8 cellular contexts compared by ENCODE assay signal in the genomic region with DNA sequence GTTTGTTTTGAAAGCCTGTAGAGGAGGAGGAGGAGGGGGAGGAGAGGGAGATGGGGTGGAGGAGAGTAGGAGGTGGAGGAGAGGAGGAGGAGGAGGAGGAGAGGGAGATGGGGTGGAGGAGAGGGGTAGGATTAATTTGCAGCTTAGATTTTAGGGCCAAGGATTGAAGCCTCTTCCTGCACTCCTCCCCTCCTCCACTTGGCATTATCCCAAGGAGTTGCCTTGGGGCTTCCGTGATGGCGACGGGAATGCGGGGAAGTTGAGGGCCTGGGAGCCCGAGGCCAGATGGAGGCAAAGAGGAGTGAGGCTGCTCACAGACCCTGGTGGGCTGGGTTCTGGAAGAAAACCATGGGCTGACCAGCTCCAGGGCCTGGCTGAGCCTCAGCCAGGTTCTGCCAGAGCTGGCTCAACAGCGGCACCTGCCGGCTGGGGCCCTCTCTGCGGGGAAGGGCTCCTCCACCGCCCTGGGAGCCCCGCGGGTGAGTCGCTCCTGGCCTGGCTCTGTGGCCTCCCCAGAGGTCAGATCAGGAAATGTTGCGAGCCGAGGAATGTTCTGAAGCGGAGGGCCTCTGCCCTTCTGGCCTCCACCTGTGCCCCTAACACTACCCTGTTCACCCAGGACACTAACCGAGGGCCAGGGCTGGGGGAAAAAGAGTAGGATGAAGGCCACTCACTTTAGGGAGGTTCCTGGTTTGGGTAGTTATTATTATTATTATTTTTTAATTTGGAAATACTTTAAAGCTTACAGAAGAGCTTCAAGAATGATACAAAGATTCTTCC. TPM values are rescaled to one million over a fixed set of nuclear protein-coding genes. Genes with fewer than 3 reads are reported as not detected.
DNase-seq lines count a peak whose midpoint lies in the region; ATAC-seq, FAIRE-seq and TF ChIP-seq lines count a peak whose summit lies in the region.

No MANE protein-coding gene starts in this region.

- peak; percentile 92 for DNase-seq in GM10248 (ENCODE audit: extremely low spot score)
- peak; percentile 89 for DNase-seq in NCI-H2227 (lab: John Stamatoyannopoulos, UW; ENCODE audit: unreplicated experiment)
- peak; percentile 73 for DNase-seq in activated CD4-positive, CD25-positive, alpha-beta regulatory T cell treated with anti-CD3 and anti-CD28 coated beads, Interleukin-2, amount 50 U/mL, for 16 hours (ENCODE audit: low read depth, low spot score)
- DNase-seq in central memory CD8-positive, alpha-beta T cell (ENCODE audit: low spot score in 2 of 2), result peak; percentile 75 to 88
- DNase-seq in kidney, result peak; percentile 95
- DNase-seq in stimulated activated CD4-positive, alpha-beta T cell treated with anti-CD3 and anti-CD28 coated beads, Interleukin-15, amount 100 ng/mL, for 1 hour (ENCODE audit: low read depth in 1 of 2, low spot score in 1 of 2), result peak; percentile 73 to 85

- no peak overlapping the region for H3K27ac Mint-ChIP-seq in central memory CD8-positive, alpha-beta T cell (ENCODE audit: low read depth)

- H3K4me1 ChIP-seq in kidney (ENCODE audit: control insufficient read depth in 1 of 2, insufficient read depth in 1 of 2, low read depth in 1 of 2, low read length in 2 of 2), result no peaks in the 10 kb centered on the region

- intact Hi-C loops in kidney (cut with DNase I), result loop anchor here (10.0 kb wide), 1 partner anchor 63 kb away; the partner anchor contains the start of genes ACBD4 and PLCD3

- H3K4me1 Mint-ChIP-seq in central memory CD8-positive, alpha-beta T cell, result no peaks in the 10 kb centered on the region

- peaks cover 1% of the 10 kb centered on the region for H3K36me3 Mint-ChIP-seq in central memory CD8-positive, alpha-beta T cell (ENCODE audit: insufficient read depth)

- H3K4me3 ChIP-seq in kidney (ENCODE audit: low read length in 2 of 2), result no peak overlapping the region

- H3K27ac ChIP-seq in kidney (ENCODE audit: low read depth in 2 of 2, low read length in 2 of 2), result no peak overlapping the region

- peak; percentile 94 for TF ChIP-seq CTCF in GM10248 (IDR thresholded peaks at IDR 0.05; ENCODE audit: control extremely low read depth, extremely low read depth, low read depth, missing control alignments)
- TF ChIP-seq CTCF in kidney (IDR thresholded peaks at IDR 0.05; ENCODE audit: borderline replicate concordance, extremely low read depth, insufficient read depth), result peak; percentile 98

- peak overlapping the region in 1 of 2 donors; percentile 38 for H3K9ac ChIP-seq in kidney (ENCODE audit: low read length in 2 of 2)

- no peaks in the 10 kb centered on the region for H3K9me3 ChIP-seq in kidney (ENCODE audit: control insufficient read depth in 1 of 2, low read length in 2 of 2)

- CTCF ChIA-PET in GM10248 (lab: Yijun Ruan, JAX), result interaction anchor here (0.6 to 17.8 kb wide), 51 partner anchors 9 to 973 kb away, joined by 3 to 316 read pairs (median 6); partner anchors contain the start of genes ACBD4, HEXIM1, HEXIM2 and MAP3K14

- no peak overlapping the region for H3K4me3 Mint-ChIP-seq in central memory CD8-positive, alpha-beta T cell

- POLR2A ChIA-PET in GM10248 (lab: Yijun Ruan, JAX), result interaction anchor here (0.5 to 1.6 kb wide), 2 partner anchors 24 to 49 kb away, joined by 3 to 17 read pairs; partner anchors contain the start of gene HEXIM1

- ATAC-seq in HG03045 (IDR thresholded peaks at IDR 0.05; ENCODE audit: unreplicated experiment) (peak; percentile 72), GM18909 (IDR thresholded peaks at IDR 0.05; ENCODE audit: poor library complexity, unreplicated experiment) (no peak)
- ATAC-seq in central memory CD8-positive, alpha-beta T cell (replicated peaks; ENCODE audit: extremely low read depth, poor library complexity, severe bottlenecking), result peak; percentile 89

- H3K27me3 Mint-ChIP-seq in central memory CD8-positive, alpha-beta T cell, result no peaks in the 10 kb centered on the region

- H3K36me3 ChIP-seq in kidney (ENCODE audit: control insufficient read depth in 1 of 2, insufficient read depth in 2 of 2, low read length in 2 of 2), result no peaks in the 10 kb centered on the region

- no peak for FAIRE-seq in kidney (lab: Jason Lieb, UNC)

- no peaks in the 10 kb centered on the region for H3K9me3 Mint-ChIP-seq in central memory CD8-positive, alpha-beta T cell

RNA-seq across cellular contexts. Expression of gene FMNL1, which starts 23.9 kb away (rescaled TPM):
- 32.9 TPM for total RNA-seq in kidney
- polyA plus RNA-seq in kidney (ENCODE audit: insufficient read depth, low read depth, low replicate concordance), result 2.3 TPM

RNA-seq across cellular contexts. Expression of gene HEXIM2, which starts 36.1 kb away (rescaled TPM):
- total RNA-seq in kidney, result 6.2 TPM
- polyA plus RNA-seq in kidney (ENCODE audit: insufficient read depth, low read depth, low replicate concordance), result 29.1 TPM

RNA-seq across cellular contexts. Expression of gene HEXIM1, which starts 49.5 kb away (rescaled TPM):
- total RNA-seq in kidney, result 34.7 TPM
- polyA plus RNA-seq in kidney (ENCODE audit: insufficient read depth, low read depth, low replicate concordance), result 25.0 TPM
